ENCODE assay signal across 8 cellular contexts in the genomic region with DNA sequence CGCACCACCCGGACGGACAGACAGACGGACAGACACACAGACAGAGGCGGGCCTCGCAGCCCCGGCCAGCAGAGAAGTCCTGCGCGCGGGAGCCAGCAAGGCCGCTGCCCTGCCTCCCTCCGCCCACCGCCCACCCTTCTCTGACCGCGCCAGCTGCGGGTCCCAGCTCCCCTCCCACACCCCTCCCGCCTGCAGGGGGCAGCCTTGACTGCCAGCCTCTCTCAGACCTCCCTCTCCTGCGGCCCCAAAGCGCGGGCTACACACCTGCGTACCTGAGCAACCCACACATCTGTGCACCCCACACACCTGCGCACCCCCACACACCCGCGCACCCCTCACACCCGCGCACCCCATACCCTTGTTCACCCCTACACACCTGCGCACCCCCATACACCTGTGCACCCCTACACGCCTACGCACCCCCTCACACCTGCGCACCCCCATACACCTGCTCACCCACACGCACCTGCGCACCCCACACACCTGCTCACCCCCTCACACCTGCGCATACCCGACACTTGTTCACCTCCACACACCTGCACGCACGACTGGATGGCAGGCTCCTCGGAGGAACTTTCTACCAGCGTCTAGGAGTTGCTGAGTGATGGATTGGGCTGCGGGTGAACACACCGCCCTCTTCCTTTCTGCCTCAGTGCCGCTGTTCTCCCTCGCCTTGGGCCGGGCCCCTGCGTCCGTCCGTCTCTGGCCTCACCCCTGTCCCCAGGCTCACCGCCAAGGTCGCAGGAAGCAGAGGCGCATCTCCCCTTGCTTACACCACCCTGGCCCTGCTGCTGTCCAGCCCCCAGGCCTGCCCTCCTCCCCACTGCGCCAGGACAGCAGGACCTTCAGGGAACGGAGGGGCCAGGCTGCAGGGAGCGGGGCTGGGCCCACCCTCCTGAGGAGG. TPM values are rescaled to one million over a fixed set of nuclear protein-coding genes. Genes with fewer than 3 reads are reported as not detected.
DNase-seq lines count a peak whose midpoint lies in the region; ATAC-seq and TF ChIP-seq lines count a peak whose summit lies in the region.

No MANE protein-coding gene starts in this region.

- 80% methylated on average over 13 of the region's 52 CpGs for WGBS in mammary epithelial cell (ENCODE audit: low coverage, missing lambda C conversion rate)

- peak; percentile 61 for ATAC-seq in activated CD8-positive, alpha-beta T cell treated with anti-CD3 and anti-CD28 coated beads, Interleukin-2, amount 10 ng/mL, durations not matched to agents 7 days and 5 days
- ATAC-seq in left lung (peak; percentile 34), upper lobe of right lung (peak; percentile 31), HG03439 (IDR thresholded peaks at IDR 0.05; ENCODE audit: unreplicated experiment) (no peak), GM21423 (IDR thresholded peaks at IDR 0.05; ENCODE audit: unreplicated experiment) (no peak)

- no peak overlapping the region for H2AFZ ChIP-seq in mammary epithelial cell (ENCODE audit: low read depth, low read length)

- peaks cover 7% of the 10 kb centered on the region for H3K4me1 Mint-ChIP-seq in activated CD8-positive, alpha-beta T cell treated with anti-CD3 and anti-CD28 coated beads, Interleukin-2, amount 10 ng/mL, durations not matched to agents 7 days and 5 days (ENCODE audit: low read depth)

- H3K4me3 ChIP-seq in mammary epithelial cell (replicated peaks in 1 of 3; ENCODE audit: insufficient read depth in 1 of 3, low read depth in 2 of 3, low read length in 3 of 3): no peak overlapping the region
- H3K4me3 ChIP-seq in breast epithelium: no peak overlapping the region
- no peak overlapping the region for H3K4me3 ChIP-seq in left lung
- no peak overlapping the region for H3K4me3 ChIP-seq in upper lobe of right lung

- POLR2A ChIA-PET in activated CD8-positive, alpha-beta T cell treated with anti-CD3 and anti-CD28 coated beads, Interleukin-2, amount 10 ng/mL, durations not matched to agents 7 days and 5 days (lab: Charles Lee): no interaction called here

- H4K20me1 ChIP-seq in mammary epithelial cell (ENCODE audit: insufficient read depth, low read length): no peaks in the 10 kb centered on the region

- intact Hi-C loops in mammary epithelial cell (cut with micrococcal nuclease) (no loop called here), breast epithelium (cut with DNase I; ENCODE audit: low total_unique reads) (no loop called here), left lung (cut with DNase I) (no loop called here), upper lobe of right lung (cut with DNase I) (no loop called here)

- TF ChIP-seq POLR2A in breast epithelium (IDR thresholded peaks at IDR 0.05): no peak

- BruUV-seq in mammary epithelial cell (replicated peaks; lab: Mats Ljungman, UMichigan): no TSS peak

- H3K4me2 ChIP-seq in mammary epithelial cell (ENCODE audit: insufficient read depth, low read depth, low read length): no peak overlapping the region

- TF ChIP-seq CTCF in mammary epithelial cell (conservative IDR thresholded peaks at IDR 0.05 in 1 of 2, IDR thresholded peaks at IDR 0.05 in 1 of 2; ENCODE audit: extremely low read depth in 1 of 2, insufficient read depth in 1 of 2, low read depth in 1 of 2, low read length in 2 of 2): peak; percentile 12 to 46
- no peak for TF ChIP-seq CTCF in breast epithelium (IDR thresholded peaks at IDR 0.05)
- no peak for TF ChIP-seq CTCF in left lung (IDR thresholded peaks at IDR 0.05)
- peak; percentile 17 for TF ChIP-seq CTCF in upper lobe of right lung (IDR thresholded peaks at IDR 0.05)

- H3K27ac ChIP-seq in mammary epithelial cell (ENCODE audit: insufficient read depth, low read depth, low read length) (no peak overlapping the region), breast epithelium (no peak overlapping the region), left lung (no peak overlapping the region), upper lobe of right lung (no peak overlapping the region)

- dilution Hi-C loops in mammary epithelial cell (cut with HindIII; ENCODE audit: low sequenced_read_pairs): no loop called here

- CTCF ChIA-PET in mammary epithelial cell (lab: Charles Lee; ENCODE audit: low non-redundant PET): no interaction called here
- CTCF ChIA-PET in activated CD8-positive, alpha-beta T cell treated with anti-CD3 and anti-CD28 coated beads, Interleukin-2, amount 10 ng/mL, durations not matched to agents 7 days and 5 days (lab: Charles Lee): interaction anchor here (0.6 to 1.5 kb wide), 3 partner anchors 11 to 200 kb away, joined by 3 to 5 read pairs (median 3); no protein-coding TSS in a partner anchor

- H3K9me3 Mint-ChIP-seq in activated CD8-positive, alpha-beta T cell treated with anti-CD3 and anti-CD28 coated beads, Interleukin-2, amount 10 ng/mL, durations not matched to agents 7 days and 5 days (ENCODE audit: insufficient read depth): no peaks in the 10 kb centered on the region

- H3K4me3 Mint-ChIP-seq in activated CD8-positive, alpha-beta T cell treated with anti-CD3 and anti-CD28 coated beads, Interleukin-2, amount 10 ng/mL, durations not matched to agents 7 days and 5 days: no peak overlapping the region

- H3K9me3 ChIP-seq in mammary epithelial cell (replicated peaks; ENCODE audit: insufficient read depth, low read length) (no peaks in the 10 kb centered on the region), breast epithelium (no peaks in the 10 kb centered on the region), left lung (no peaks in the 10 kb centered on the region), upper lobe of right lung (no peaks in the 10 kb centered on the region)

- no peaks in the 10 kb centered on the region for H3K27me3 ChIP-seq in mammary epithelial cell (ENCODE audit: insufficient read depth, low read length)
- no peaks in the 10 kb centered on the region for H3K27me3 ChIP-seq in breast epithelium
- peaks cover 5 to 31% of the 10 kb centered on the region in 2 donors for H3K27me3 ChIP-seq in left lung
- H3K27me3 ChIP-seq in upper lobe of right lung: peaks cover 9% of the 10 kb centered on the region

- no peaks in the 10 kb centered on the region for H3K79me2 ChIP-seq in mammary epithelial cell (ENCODE audit: insufficient read depth, low read length)

- no peaks in the 10 kb centered on the region for H3K36me3 ChIP-seq in mammary epithelial cell (ENCODE audit: insufficient read depth, low read length)
- no peaks in the 10 kb centered on the region for H3K36me3 ChIP-seq in breast epithelium
- H3K36me3 ChIP-seq in left lung: no peaks in the 10 kb centered on the region
- H3K36me3 ChIP-seq in upper lobe of right lung: no peaks in the 10 kb centered on the region

- H3K4me1 ChIP-seq in mammary epithelial cell (ENCODE audit: insufficient read depth, low read length) (peaks cover 44% of the 10 kb centered on the region), breast epithelium (peaks cover 10 to 15% of the 10 kb centered on the region in 2 donors), left lung (peaks cover 0 to 14% of the 10 kb centered on the region in 2 donors), upper lobe of right lung (peaks cover 8% of the 10 kb centered on the region)

- no peak overlapping the region for H3K9ac ChIP-seq in mammary epithelial cell (ENCODE audit: insufficient read depth, low read length)

- DNase-seq in mammary epithelial cell (no peak), breast epithelium (ENCODE audit: low spot score in 2 of 2) (no peak), left lung (peak in 1 of 2 donors; percentile 83), upper lobe of right lung (no peak), NCI-H2227 (lab: John Stamatoyannopoulos, UW; ENCODE audit: unreplicated experiment) (no peak)
- DNase-seq in activated CD8-positive, alpha-beta T cell treated with anti-CD3 and anti-CD28 coated beads, Interleukin-2, amount 10 ng/mL, durations not matched to agents 7 days and 5 days: peak; percentile 61

- peaks cover 28% of the 10 kb centered on the region for H3K27me3 Mint-ChIP-seq in activated CD8-positive, alpha-beta T cell treated with anti-CD3 and anti-CD28 coated beads, Interleukin-2, amount 10 ng/mL, durations not matched to agents 7 days and 5 days (ENCODE audit: low read depth)

- in situ Hi-C loops in mammary epithelial cell (cut with MboI; ENCODE audit: low sequenced_read_pairs in 2 of 2): no loop called here

- no peak overlapping the region for H3K27ac Mint-ChIP-seq in activated CD8-positive, alpha-beta T cell treated with anti-CD3 and anti-CD28 coated beads, Interleukin-2, amount 10 ng/mL, durations not matched to agents 7 days and 5 days

- H3K36me3 Mint-ChIP-seq in activated CD8-positive, alpha-beta T cell treated with anti-CD3 and anti-CD28 coated beads, Interleukin-2, amount 10 ng/mL, durations not matched to agents 7 days and 5 days (ENCODE audit: low read depth): no peaks in the 10 kb centered on the region

RNA-seq across cellular contexts. Expression of a gene that starts 20.8 kb away (rescaled TPM):
- total RNA-seq in mammary epithelial cell (10 to 100 TPM; 82.5 to 90.2 TPM), breast epithelium (100 to 1,000 TPM in 1 of 3 donors, 10 to 100 TPM in 2; 35.2 to 131 (median 73.4) TPM), left lung (10 to 100 TPM; 43.1 to 66.8 TPM), upper lobe of right lung (45.4 TPM)
- polyA plus RNA-seq in mammary epithelial cell: 231 TPM
- 220 TPM for polyA minus RNA-seq in mammary epithelial cell
- 100 to 1,000 TPM; 139 to 140 TPM for total RNA-seq in activated CD8-positive, alpha-beta T cell treated with anti-CD3 and anti-CD28 coated beads, Interleukin-2, amount 10 ng/mL, durations not matched to agents 7 days and 5 days

RNA-seq across cellular contexts. Expression of a gene that starts 37.8 kb away (rescaled TPM):
- total RNA-seq in mammary epithelial cell (10 to 100 TPM; 71.8 to 89.5 TPM), breast epithelium (10 to 100 TPM in 2 of 3 donors, 1 to 10 TPM in 1; 1.6 to 41.7 (median 16.1) TPM), left lung (10 to 100 TPM; 29.7 to 32.1 TPM), upper lobe of right lung (28.7 TPM)
- polyA plus RNA-seq in mammary epithelial cell: 105 TPM
- polyA minus RNA-seq in mammary epithelial cell: 129 TPM
- 10 to 100 TPM; 13.2 to 14.5 TPM for total RNA-seq in activated CD8-positive, alpha-beta T cell treated with anti-CD3 and anti-CD28 coated beads, Interleukin-2, amount 10 ng/mL, durations not matched to agents 7 days and 5 days

Comparison
In these comparisons a context has a peak if more than half of its experiments do, and no peak if none do; other contexts are left out.
1. CTCF ChIP-seq: peak in mammary epithelial cell (2 of 2) and upper lobe of right lung (single experiment); none in breast epithelium (0 of 3) and left lung (0 of 2).
2. ATAC-seq: peak in activated CD8-positive, alpha-beta T cell treated with anti-CD3 and anti-CD28 coated beads, Interleukin-2, amount 10 ng/mL, durations not matched to agents 7 days and 5 days (single experiment), left lung (single experiment) and upper lobe of right lung (single experiment); none in HG03439 (single experiment) and GM21423 (single experiment).